In genomic region chr11:4551346-4551979, GRCh38 we compare ENCODE assay signal across 1 cellular context.
TF ChIP-seq lines count a peak whose summit lies in the region.

No MANE protein-coding gene starts in this region.

TF ChIP-seq in K562, 482 proteins besides CTCF, POLR2A, EP300 and RAD21:
- no peak for TF ChIP-seq PTTG1 (tag; IDR thresholded peaks at IDR 0.05; ENCODE audit: low read depth)
- TF ChIP-seq ZNF384 (IDR thresholded peaks at IDR 0.05; ENCODE audit: low read depth, low read length): no peak
- TF ChIP-seq GABPB1 (CRISPR knock-in tag; IDR thresholded peaks at IDR 0.05): no peak
